ENCODE assay signal across 2 cellular contexts in the genomic region with DNA sequence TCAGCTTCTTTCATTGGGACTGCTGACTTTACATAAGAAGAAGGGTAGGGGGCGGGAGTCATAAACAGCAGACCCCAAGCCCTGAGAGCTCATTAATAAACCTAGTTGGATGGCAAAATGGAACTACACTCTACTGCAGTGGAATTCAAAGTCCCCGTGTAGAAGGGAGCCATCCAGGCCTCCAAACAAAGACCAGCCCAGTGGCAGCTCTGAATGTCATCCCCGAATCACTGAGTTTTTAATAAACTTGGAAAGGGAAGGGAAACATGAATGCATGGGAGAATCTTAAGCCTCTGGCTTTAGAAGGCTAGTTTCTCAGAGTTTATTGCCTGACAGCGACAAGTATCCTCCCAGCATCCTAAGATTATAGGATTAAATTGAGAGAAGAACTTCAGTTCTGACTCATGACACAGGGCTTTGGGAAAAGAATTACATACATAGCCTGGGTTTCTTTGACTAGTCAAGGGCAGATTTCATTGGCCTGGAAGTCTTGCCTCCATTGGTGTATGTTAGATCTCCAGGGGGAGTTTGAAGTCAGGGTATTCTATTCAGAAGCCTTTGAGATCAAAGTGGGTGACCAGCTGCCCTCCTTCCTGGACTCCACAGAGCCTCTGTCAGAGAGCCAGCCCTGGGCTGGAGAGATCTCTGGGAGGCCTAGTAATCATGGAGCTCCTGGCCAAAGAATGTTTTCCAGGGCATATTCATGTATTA.
TF ChIP-seq lines count a peak whose summit lies in the region.

No MANE protein-coding gene starts in this region.

TF ChIP-seq in IMR-90, 13 proteins besides CTCF, POLR2A, EP300 and RAD21:
- TF ChIP-seq RCOR1 (IDR thresholded peaks at IDR 0.05; ENCODE audit: insufficient replicate concordance, low read length) (no peak), RFX5 (IDR thresholded peaks at IDR 0.05; ENCODE audit: low read depth, low read length) (no peak), BHLHE40 (IDR thresholded peaks at IDR 0.05; ENCODE audit: low read depth, low read length) (no peak), NFE2L2 (IDR thresholded peaks at IDR 0.05; ENCODE audit: low read depth, low read length) (no peak), MAZ (IDR thresholded peaks at IDR 0.05; ENCODE audit: borderline replicate concordance, low read depth, low read length) (no peak), MXI1 (IDR thresholded peaks at IDR 0.05; ENCODE audit: borderline replicate concordance, low read depth, low read length) (no peak), SMC3 (IDR thresholded peaks at IDR 0.05; ENCODE audit: low read depth, low read length) (no peak), CHD1 (IDR thresholded peaks at IDR 0.05; ENCODE audit: low read depth, low read length) (no peak), FOS (IDR thresholded peaks at IDR 0.05; ENCODE audit: low read depth, low read length) (no peak), USF2 (IDR thresholded peaks at IDR 0.05; ENCODE audit: low read depth, low read length) (no peak), CEBPB (IDR thresholded peaks at IDR 0.05; ENCODE audit: low read depth, low read length) (no peak), MAFK (IDR thresholded peaks at IDR 0.05; ENCODE audit: low read depth, low read length) (no peak)
- TF ChIP-seq, protein P1, sequence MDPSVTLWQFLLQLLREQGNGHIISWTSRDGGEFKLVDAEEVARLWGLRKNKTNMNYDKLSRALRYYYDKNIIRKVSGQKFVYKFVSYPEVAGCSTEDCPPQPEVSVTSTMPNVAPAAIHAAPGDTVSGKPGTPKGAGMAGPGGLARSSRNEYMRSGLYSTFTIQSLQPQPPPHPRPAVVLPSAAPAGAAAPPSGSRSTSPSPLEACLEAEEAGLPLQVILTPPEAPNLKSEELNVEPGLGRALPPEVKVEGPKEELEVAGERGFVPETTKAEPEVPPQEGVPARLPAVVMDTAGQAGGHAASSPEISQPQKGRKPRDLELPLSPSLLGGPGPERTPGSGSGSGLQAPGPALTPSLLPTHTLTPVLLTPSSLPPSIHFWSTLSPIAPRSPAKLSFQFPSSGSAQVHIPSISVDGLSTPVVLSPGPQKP (IDR thresholded peaks at IDR 0.05; ENCODE audit: borderline replicate concordance, low read depth, low read length): no peak

TF ChIP-seq in GM12878, 131 proteins besides CTCF, POLR2A, EP300 and RAD21:
- TF ChIP-seq POLR2AphosphoS5 (IDR thresholded peaks at IDR 0.05; ENCODE audit: low read length): peak; percentile 42; the same call in 1 of the 2 replicates
- TF ChIP-seq SMAD1 (IDR thresholded peaks at IDR 0.05; ENCODE audit: low read depth, partially characterized antibody): no peak
